19 cellular contexts compared by ENCODE assay signal in genomic region chr15:67307156-67307555, GRCh38. TPM values are rescaled to one million over a fixed set of nuclear protein-coding genes. Genes with fewer than 3 reads are reported as not detected.
DNase-seq lines count a peak whose midpoint lies in the region; ATAC-seq and TF ChIP-seq lines count a peak whose summit lies in the region.
"Had no signal": no experiment of that assay in that cellular context is flagged by ENCODE, and none has a peak within 500 bp of the region (broad histone marks: within the 10 kb centered on the region; RNA-seq: fewer than 3 reads in every experiment).

No MANE protein-coding gene starts in this region.

- H3K27ac Mint-ChIP-seq in activated CD8-positive, alpha-beta memory T cell treated with anti-CD3 and anti-CD28 coated beads, Interleukin-2, amount 10 ng/mL, durations not matched to agents 7 days and 5 days, result no peak overlapping the region
- H3K27ac Mint-ChIP-seq: activated T-helper 1 cell treated with anti-CD3 and anti-CD28 coated beads, Interleukin-12 subunit alpha, Interleukin-12 subunit beta, Interleukin-2, Interleukin-4 antibody, amounts not matched to agents 30 ng/mL and 10 ng/mL and 1 ng/mL, durations not matched to agents 14 hours and 24 hours and 36 hours; CD4-positive, CD25-positive, alpha-beta regulatory T cell had no signal

- H3K36me3 Mint-ChIP-seq in activated CD8-positive, alpha-beta memory T cell treated with anti-CD3 and anti-CD28 coated beads, Interleukin-2, amount 10 ng/mL, durations not matched to agents 7 days and 5 days, result no peaks in the 10 kb centered on the region
- H3K36me3 Mint-ChIP-seq: CD4-positive, CD25-positive, alpha-beta regulatory T cell; naive B cell had no signal

- peaks cover 20% of the 10 kb centered on the region for H3K27me3 Mint-ChIP-seq in activated CD8-positive, alpha-beta memory T cell treated with anti-CD3 and anti-CD28 coated beads, Interleukin-2, amount 10 ng/mL, durations not matched to agents 7 days and 5 days
- H3K27me3 Mint-ChIP-seq: naive B cell had no signal

- no peak overlapping the region for H3K4me3 ChIP-seq in choroid plexus epithelial cell (ENCODE audit: low read depth, low read length)
- H3K4me3 ChIP-seq: coronary artery, lung, transverse colon had no signal

- no peak for DNase-seq in activated CD8-positive, alpha-beta memory T cell treated with anti-CD3 and anti-CD28 coated beads, Interleukin-2, amount 10 ng/mL, durations not matched to agents 7 days and 5 days
- no peak for DNase-seq in activated CD8-positive, alpha-beta memory T cell treated with anti-CD3 and anti-CD28 coated beads, Interleukin-2, amount 50 U/mL, for 48 hours
- peak; percentile 27 for DNase-seq in choroid plexus epithelial cell (ENCODE audit: low read depth)
- no peak for DNase-seq in omental fat pad (ENCODE audit: low spot score)
- DNase-seq in NCI-H446 (lab: John Stamatoyannopoulos, UW), result no peak
- DNase-seq in OCI-M2 (lab: John Stamatoyannopoulos, UW; ENCODE audit: unreplicated experiment), result no peak
- no peak for DNase-seq in GM19240 (ENCODE audit: insufficient read length, low spot score)
- DNase-seq: activated CD4-positive, alpha-beta T cell treated with anti-CD3 and anti-CD28 coated beads, Interleukin-2, amount 50 U/mL, for 1 hour; head of caudate nucleus; Kasumi-1; naive B cell; NCI-H1417; NCI-H82; transverse colon had no signal

- CTCF ChIA-PET in activated CD8-positive, alpha-beta memory T cell treated with anti-CD3 and anti-CD28 coated beads, Interleukin-2, amount 10 ng/mL, durations not matched to agents 7 days and 5 days (lab: Charles Lee), result no interaction called here

- H3K9me3 Mint-ChIP-seq in activated CD8-positive, alpha-beta memory T cell treated with anti-CD3 and anti-CD28 coated beads, Interleukin-2, amount 10 ng/mL, durations not matched to agents 7 days and 5 days (ENCODE audit: low read depth), result no peaks in the 10 kb centered on the region
- H3K9me3 Mint-ChIP-seq: activated T-helper 1 cell treated with anti-CD3 and anti-CD28 coated beads, Interleukin-12 subunit alpha, Interleukin-12 subunit beta, Interleukin-2, Interleukin-4 antibody, amounts not matched to agents 30 ng/mL and 10 ng/mL and 1 ng/mL, durations not matched to agents 14 hours and 24 hours and 36 hours; CD4-positive, CD25-positive, alpha-beta regulatory T cell; naive B cell had no signal

- no peak overlapping the region for H3K4me3 Mint-ChIP-seq in activated CD8-positive, alpha-beta memory T cell treated with anti-CD3 and anti-CD28 coated beads, Interleukin-2, amount 10 ng/mL, durations not matched to agents 7 days and 5 days
- H3K4me3 Mint-ChIP-seq: activated T-helper 1 cell treated with anti-CD3 and anti-CD28 coated beads, Interleukin-12 subunit alpha, Interleukin-12 subunit beta, Interleukin-2, Interleukin-4 antibody, amounts not matched to agents 30 ng/mL and 10 ng/mL and 1 ng/mL, durations not matched to agents 14 hours and 24 hours and 36 hours; CD4-positive, CD25-positive, alpha-beta regulatory T cell; naive B cell had no signal

- TF ChIP-seq CTCF in choroid plexus epithelial cell (conservative IDR thresholded peaks at IDR 0.05; ENCODE audit: low read depth, low read length) (no peak), omental fat pad (IDR thresholded peaks at IDR 0.05) (no peak)

- peaks cover 11% of the 10 kb centered on the region for H3K4me1 Mint-ChIP-seq in activated CD8-positive, alpha-beta memory T cell treated with anti-CD3 and anti-CD28 coated beads, Interleukin-2, amount 10 ng/mL, durations not matched to agents 7 days and 5 days
- H3K4me1 Mint-ChIP-seq: CD4-positive, CD25-positive, alpha-beta regulatory T cell; naive B cell had no signal

- peak; percentile 87 for ATAC-seq in activated CD8-positive, alpha-beta memory T cell treated with anti-CD3 and anti-CD28 coated beads, Interleukin-2, amount 10 ng/mL, durations not matched to agents 7 days and 5 days
- peak; percentile 40 for ATAC-seq in HG02610 (IDR thresholded peaks at IDR 0.05; ENCODE audit: unreplicated experiment)
- ATAC-seq in omental fat pad (ENCODE audit: low FRiP score), result peak; percentile 41

RNA-seq across cellular contexts. Expression of gene IQCH, which starts 52.6 kb away (rescaled TPM):
- 1 to 10 TPM in 1 of 2 experiments, under 1 TPM in 1; 0.98 to 1.9 TPM for total RNA-seq in activated CD8-positive, alpha-beta memory T cell treated with anti-CD3 and anti-CD28 coated beads, Interleukin-2, amount 10 ng/mL, durations not matched to agents 7 days and 5 days
- 1 to 10 TPM in 3 of 4 donors, not detected in 1; 1.1 to 1.6 (median 1.3) TPM for total RNA-seq in omental fat pad
- total RNA-seq: CD4-positive, CD25-positive, alpha-beta regulatory T cell had no signal

RNA-seq across cellular contexts. Expression of gene AAGAB, which starts 52.7 kb away (rescaled TPM):
- 10 to 100 TPM; 46.8 to 57.0 TPM for total RNA-seq in activated CD8-positive, alpha-beta memory T cell treated with anti-CD3 and anti-CD28 coated beads, Interleukin-2, amount 10 ng/mL, durations not matched to agents 7 days and 5 days
- 10 to 100 TPM; 23.6 to 34.4 (median 25.4) TPM for total RNA-seq in omental fat pad
